ENCODE assay signal across 10 cellular contexts in the genomic region with DNA sequence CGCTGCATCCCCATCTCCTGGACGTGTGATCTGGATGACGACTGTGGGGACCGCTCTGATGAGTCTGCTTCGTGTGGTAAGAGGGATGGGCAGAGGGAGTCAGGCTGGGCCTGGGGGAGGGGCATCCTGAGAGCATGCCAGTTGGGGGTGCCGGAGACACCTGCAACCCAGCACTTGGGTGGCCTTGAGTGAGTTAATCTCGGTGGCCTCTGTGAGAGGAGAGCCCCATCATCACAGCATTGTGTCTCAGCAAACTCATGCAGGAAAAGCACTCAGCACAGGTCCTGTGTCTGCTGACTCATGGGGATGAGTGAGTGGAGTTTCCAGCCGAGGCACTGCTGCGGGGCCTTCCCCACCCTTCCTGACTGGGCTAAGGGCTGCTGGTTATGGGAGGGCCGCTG. TPM values are rescaled to one million over a fixed set of nuclear protein-coding genes. Genes with fewer than 3 reads are reported as not detected.
DNase-seq lines count a peak whose midpoint lies in the region; ATAC-seq and TF ChIP-seq lines count a peak whose summit lies in the region.
"Had no signal": no experiment of that assay in that cellular context is flagged by ENCODE, and none has a peak within 500 bp of the region (broad histone marks: within the 10 kb centered on the region; RNA-seq: fewer than 3 reads in every experiment).

No MANE protein-coding gene starts in this region.

- H3K9me2 ChIP-seq in GM23338 (ENCODE audit: insufficient read depth) = no peaks in the 10 kb centered on the region

- no peaks in the 10 kb centered on the region for H3K27me3 ChIP-seq in GM23338 (ENCODE audit: insufficient read depth)
- H3K27me3 ChIP-seq in ascending aorta = no peaks in the 10 kb centered on the region
- H3K27me3 ChIP-seq: upper lobe of left lung had no signal

- DNase-seq in DMS53 treated with DMSO at 0.1 percent for 48 hours (lab: John Stamatoyannopoulos, UW; ENCODE audit: unreplicated experiment) (peak; percentile 23), RKO (ENCODE audit: low spot score) (peak; percentile 57), caudate nucleus (lab: John Stamatoyannopoulos, UW) (peak in 4 of 61 donors; percentile 14 to 38 (median 23)), DMS 273 (lab: John Stamatoyannopoulos, UW; ENCODE audit: unreplicated experiment) (no peak), SIG-M5 (lab: John Stamatoyannopoulos, UW) (no peak), GM23338 (ENCODE audit: low spot score) (no peak), ascending aorta (ENCODE audit: low spot score in 2 of 2) (no peak)
- peak; percentile 74 for DNase-seq in stimulated activated CD4-positive, alpha-beta T cell treated with anti-CD3 and anti-CD28 coated beads, Interleukin-15, amount 100 ng/mL, for 24 hours
- DNase-seq: upper lobe of left lung had no signal

- peaks cover 6% of the 10 kb centered on the region for H3K4me1 Mint-ChIP-seq in GM23338

- H3K4me2 ChIP-seq in GM23338 = no peak overlapping the region

- peak overlapping the region; percentile 1 for H3K27ac ChIP-seq in caudate nucleus (ENCODE audit: low read depth, low read length)
- no peak overlapping the region for H3K27ac ChIP-seq in GM23338 (ENCODE audit: low read depth)
- H3K27ac ChIP-seq in ascending aorta = peak overlapping the region in 1 of 2 donors; percentile 33
- H3K27ac ChIP-seq: upper lobe of left lung had no signal

- peaks cover 13% of the 10 kb centered on the region for H3K27me3 Mint-ChIP-seq in GM23338 (ENCODE audit: insufficient read depth, low read depth, poor library complexity)

- TF ChIP-seq CTCF in GM23338 (conservative IDR thresholded peaks at IDR 0.05; ENCODE audit: low read depth in 2 of 2) = no peak
- no peak for TF ChIP-seq CTCF in ascending aorta (IDR thresholded peaks at IDR 0.05)

- H3K36me3 Mint-ChIP-seq in GM23338 (ENCODE audit: low read depth) = peaks cover 89% of the 10 kb centered on the region

- H3K4me3 Mint-ChIP-seq in GM23338 = no peak overlapping the region

- H3K9me3 ChIP-seq in ascending aorta = no peaks in the 10 kb centered on the region
- H3K9me3 ChIP-seq: upper lobe of left lung had no signal

- H3K4me3 ChIP-seq in GM23338 (no peak overlapping the region), ascending aorta (no peak overlapping the region)
- H3K4me3 ChIP-seq: upper lobe of left lung had no signal

- H3K4me1 ChIP-seq in GM23338 (ENCODE audit: insufficient read depth) (no peaks in the 10 kb centered on the region), ascending aorta (no peaks in the 10 kb centered on the region)
- H3K4me1 ChIP-seq: upper lobe of left lung had no signal

- no peak overlapping the region for H3K27ac Mint-ChIP-seq in GM23338

- peaks cover 9% of the 10 kb centered on the region; the same call in 1 of the 2 replicates for H3F3A ChIP-seq in GM23338 (replicated peaks; ENCODE audit: low read depth)

- H3K79me2 ChIP-seq in GM23338 (replicated peaks; ENCODE audit: insufficient read depth) = no peaks in the 10 kb centered on the region

- H2AFZ ChIP-seq in GM23338 = no peak overlapping the region

- intact Hi-C loops in ascending aorta (cut with DNase I) = no loop called here

- peaks cover 38% of the 10 kb centered on the region for H3K36me3 ChIP-seq in GM23338 (ENCODE audit: insufficient read depth)
- peaks cover 73 to 96% of the 10 kb centered on the region in 2 donors for H3K36me3 ChIP-seq in ascending aorta

- ATAC-seq in GM23338 = no peak

- H3K9me3 Mint-ChIP-seq in GM23338 = no peaks in the 10 kb centered on the region; the same call in 2 of the 3 replicates

- peaks cover 13% of the 10 kb centered on the region; the same call in 1 of the 2 replicates for H4K20me1 ChIP-seq in GM23338 (replicated peaks; ENCODE audit: insufficient read depth)

TF ChIP-seq in GM23338, 12 proteins besides CTCF, POLR2A, EP300 and RAD21 (continues in another document):
- TF ChIP-seq, protein P1, sequence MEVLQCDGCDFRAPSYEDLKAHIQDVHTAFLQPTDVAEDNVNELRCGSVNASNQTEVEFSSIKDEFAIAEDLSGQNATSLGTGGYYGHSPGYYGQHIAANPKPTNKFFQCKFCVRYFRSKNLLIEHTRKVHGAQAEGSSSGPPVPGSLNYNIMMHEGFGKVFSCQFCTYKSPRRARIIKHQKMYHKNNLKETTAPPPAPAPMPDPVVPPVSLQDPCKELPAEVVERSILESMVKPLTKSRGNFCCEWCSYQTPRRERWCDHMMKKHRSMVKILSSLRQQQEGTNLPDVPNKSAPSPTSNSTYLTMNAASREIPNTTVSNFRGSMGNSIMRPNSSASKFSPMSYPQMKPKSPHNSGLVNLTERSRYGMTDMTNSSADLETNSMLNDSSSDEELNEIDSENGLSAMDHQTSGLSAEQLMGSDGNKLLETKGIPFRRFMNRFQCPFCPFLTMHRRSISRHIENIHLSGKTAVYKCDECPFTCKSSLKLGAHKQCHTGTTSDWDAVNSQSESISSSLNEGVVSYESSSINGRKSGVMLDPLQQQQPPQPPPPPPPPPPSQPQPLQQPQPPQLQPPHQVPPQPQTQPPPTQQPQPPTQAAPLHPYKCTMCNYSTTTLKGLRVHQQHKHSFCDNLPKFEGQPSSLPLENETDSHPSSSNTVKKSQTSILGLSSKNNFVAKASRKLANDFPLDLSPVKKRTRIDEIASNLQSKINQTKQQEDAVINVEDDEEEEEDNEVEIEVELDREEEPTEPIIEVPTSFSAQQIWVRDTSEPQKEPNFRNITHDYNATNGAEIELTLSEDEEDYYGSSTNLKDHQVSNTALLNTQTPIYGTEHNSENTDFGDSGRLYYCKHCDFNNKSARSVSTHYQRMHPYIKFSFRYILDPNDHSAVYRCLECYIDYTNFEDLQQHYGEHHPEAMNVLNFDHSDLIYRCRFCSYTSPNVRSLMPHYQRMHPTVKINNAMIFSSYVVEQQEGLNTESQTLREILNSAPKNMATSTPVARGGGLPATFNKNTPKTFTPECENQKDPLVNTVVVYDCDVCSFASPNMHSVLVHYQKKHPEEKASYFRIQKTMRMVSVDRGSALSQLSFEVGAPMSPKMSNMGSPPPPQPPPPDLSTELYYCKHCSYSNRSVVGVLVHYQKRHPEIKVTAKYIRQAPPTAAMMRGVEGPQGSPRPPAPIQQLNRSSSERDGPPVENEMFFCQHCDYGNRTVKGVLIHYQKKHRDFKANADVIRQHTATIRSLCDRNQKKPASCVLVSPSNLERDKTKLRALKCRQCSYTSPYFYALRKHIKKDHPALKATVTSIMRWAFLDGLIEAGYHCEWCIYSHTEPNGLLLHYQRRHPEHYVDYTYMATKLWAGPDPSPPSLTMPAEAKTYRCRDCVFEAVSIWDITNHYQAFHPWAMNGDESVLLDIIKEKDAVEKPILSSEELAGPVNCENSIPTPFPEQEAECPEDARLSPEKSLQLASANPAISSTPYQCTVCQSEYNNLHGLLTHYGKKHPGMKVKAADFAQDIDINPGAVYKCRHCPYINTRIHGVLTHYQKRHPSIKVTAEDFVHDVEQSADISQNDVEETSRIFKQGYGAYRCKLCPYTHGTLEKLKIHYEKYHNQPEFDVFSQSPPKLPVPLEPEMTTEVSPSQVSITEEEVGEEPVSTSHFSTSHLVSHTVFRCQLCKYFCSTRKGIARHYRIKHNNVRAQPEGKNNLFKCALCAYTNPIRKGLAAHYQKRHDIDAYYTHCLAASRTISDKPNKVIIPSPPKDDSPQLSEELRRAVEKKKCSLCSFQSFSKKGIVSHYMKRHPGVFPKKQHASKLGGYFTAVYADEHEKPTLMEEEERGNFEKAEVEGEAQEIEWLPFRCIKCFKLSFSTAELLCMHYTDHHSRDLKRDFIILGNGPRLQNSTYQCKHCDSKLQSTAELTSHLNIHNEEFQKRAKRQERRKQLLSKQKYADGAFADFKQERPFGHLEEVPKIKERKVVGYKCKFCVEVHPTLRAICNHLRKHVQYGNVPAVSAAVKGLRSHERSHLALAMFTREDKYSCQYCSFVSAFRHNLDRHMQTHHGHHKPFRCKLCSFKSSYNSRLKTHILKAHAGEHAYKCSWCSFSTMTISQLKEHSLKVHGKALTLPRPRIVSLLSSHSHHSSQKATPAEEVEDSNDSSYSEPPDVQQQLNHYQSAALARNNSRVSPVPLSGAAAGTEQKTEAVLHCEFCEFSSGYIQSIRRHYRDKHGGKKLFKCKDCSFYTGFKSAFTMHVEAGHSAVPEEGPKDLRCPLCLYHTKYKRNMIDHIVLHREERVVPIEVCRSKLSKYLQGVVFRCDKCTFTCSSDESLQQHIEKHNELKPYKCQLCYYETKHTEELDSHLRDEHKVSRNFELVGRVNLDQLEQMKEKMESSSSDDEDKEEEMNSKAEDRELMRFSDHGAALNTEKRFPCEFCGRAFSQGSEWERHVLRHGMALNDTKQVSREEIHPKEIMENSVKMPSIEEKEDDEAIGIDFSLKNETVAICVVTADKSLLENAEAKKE (CRISPR knock-in tag; IDR thresholded peaks at IDR 0.05) = no peak
- no peak for TF ChIP-seq ZNF331 (CRISPR knock-in tag; IDR thresholded peaks at IDR 0.05; ENCODE audit: low read depth)
- TF ChIP-seq, protein P2, sequence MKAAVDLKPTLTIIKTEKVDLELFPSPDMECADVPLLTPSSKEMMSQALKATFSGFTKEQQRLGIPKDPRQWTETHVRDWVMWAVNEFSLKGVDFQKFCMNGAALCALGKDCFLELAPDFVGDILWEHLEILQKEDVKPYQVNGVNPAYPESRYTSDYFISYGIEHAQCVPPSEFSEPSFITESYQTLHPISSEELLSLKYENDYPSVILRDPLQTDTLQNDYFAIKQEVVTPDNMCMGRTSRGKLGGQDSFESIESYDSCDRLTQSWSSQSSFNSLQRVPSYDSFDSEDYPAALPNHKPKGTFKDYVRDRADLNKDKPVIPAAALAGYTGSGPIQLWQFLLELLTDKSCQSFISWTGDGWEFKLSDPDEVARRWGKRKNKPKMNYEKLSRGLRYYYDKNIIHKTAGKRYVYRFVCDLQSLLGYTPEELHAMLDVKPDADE (IDR thresholded peaks at IDR 0.05) = no peak
- TF ChIP-seq JUNB (IDR thresholded peaks at IDR 0.05; ENCODE audit: unreplicated experiment) = no peak
- no peak for TF ChIP-seq EZH2phosphoT487 (IDR thresholded peaks at IDR 0.05; ENCODE audit: unreplicated experiment)

RNA-seq across cellular contexts. Expression of a gene that starts 19.6 kb away (rescaled TPM):
- not detected in 2 replicates for total RNA-seq in GM23338 (2014; rRNA removed; shearing (Covaris generic))
- 0.86 TPM in 1 of 2 replicates, not detected in the other for polyA plus RNA-seq in GM23338 (2016; fragmentation: Nextera tagmentation; extraction: Ambion mirVana)
- not detected for total RNA-seq in ascending aorta
- total RNA-seq: osteocyte, upper lobe of left lung had no signal

RNA-seq across cellular contexts. Expression of a gene that starts 38.7 kb away (rescaled TPM):
- 130 and 145 TPM in 2 replicates for total RNA-seq in GM23338 (2014; rRNA removed; shearing (Covaris generic))
- 26.6 and 29.9 TPM in 2 replicates for polyA plus RNA-seq in GM23338 (2016; fragmentation: Nextera tagmentation; extraction: Ambion mirVana)
- total RNA-seq in ascending aorta = 708 TPM

RNA-seq across cellular contexts. Expression of a gene that starts 49.6 kb away (rescaled TPM):
- 1.5 and 4.5 TPM in 2 replicates for total RNA-seq in GM23338 (2014; rRNA removed; shearing (Covaris generic))
- polyA plus RNA-seq in GM23338 (2016; fragmentation: Nextera tagmentation; extraction: Ambion mirVana) = 0.89 and 1.1 TPM in 2 replicates
- total RNA-seq in ascending aorta = not detected

RNA-seq across cellular contexts. Expression of a gene that starts 55.8 kb away (rescaled TPM):
- total RNA-seq in GM23338 (2014; rRNA removed; shearing (Covaris generic)) = 26.3 and 28.1 TPM in 2 replicates
- polyA plus RNA-seq in GM23338 (2016; fragmentation: Nextera tagmentation; extraction: Ambion mirVana) = 11.0 and 14.3 TPM in 2 replicates
- total RNA-seq in ascending aorta = 188 TPM

Comparison
In these comparisons a context has a peak if more than half of its experiments do, and no peak if none do; other contexts are left out.
1. DNase-seq: peak in DMS53 treated with DMSO at 0.1 percent for 48 hours (single experiment), RKO (single experiment) and stimulated activated CD4-positive, alpha-beta T cell treated with anti-CD3 and anti-CD28 coated beads, Interleukin-15, amount 100 ng/mL, for 24 hours (single experiment); none in DMS 273 (single experiment), SIG-M5 (single experiment), GM23338 (single experiment) and ascending aorta (0 of 2).